Comparison of ENCODE assay signal across 15 cellular contexts in the genomic region with DNA sequence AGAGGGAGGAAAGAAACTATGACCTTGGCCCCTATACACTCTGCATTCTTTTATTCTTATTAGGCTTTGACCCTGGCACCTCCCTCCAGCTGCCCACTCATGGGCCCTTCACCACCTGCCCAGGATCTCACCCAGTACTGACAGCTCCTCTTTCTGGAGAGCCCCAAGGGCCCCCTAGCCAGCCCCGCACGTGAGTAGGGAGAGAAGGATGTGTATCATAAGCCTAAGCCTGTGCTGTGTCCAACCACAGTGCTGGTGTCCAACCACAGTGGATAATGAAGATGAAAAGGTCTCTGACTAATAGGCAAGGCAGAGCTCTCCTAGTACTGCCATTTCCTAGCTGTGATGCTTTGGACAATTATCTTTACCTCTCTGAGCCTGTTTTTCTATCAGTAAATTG. TPM values are rescaled to one million over a fixed set of nuclear protein-coding genes. Genes with fewer than 3 reads are reported as not detected.
DNase-seq lines count a peak whose midpoint lies in the region; ATAC-seq and TF ChIP-seq lines count a peak whose summit lies in the region.
"Had no signal": no experiment of that assay in that cellular context is flagged by ENCODE, and none has a peak within 500 bp of the region (broad histone marks: within the 10 kb centered on the region; RNA-seq: fewer than 3 reads in every experiment).

No MANE protein-coding gene starts in this region.

- peak; percentile 21 for ATAC-seq in esophagus mucosa
- ATAC-seq in stimulated activated effector memory CD8-positive, alpha-beta T cell treated with anti-CD3 and anti-CD28 coated beads, Interleukin-12 subunit alpha, Interleukin-12 subunit beta, amount 100 ng/mL, for 72 hours = peak; percentile 42

- no peak overlapping the region for H3K4me3 ChIP-seq in colonic mucosa
- no peak overlapping the region for H3K4me3 ChIP-seq in testis
- H3K4me3 ChIP-seq: BLaER1 had no signal

- H3K4me1 ChIP-seq in colonic mucosa (no peaks in the 10 kb centered on the region), testis (no peaks in the 10 kb centered on the region)
- H3K4me1 ChIP-seq: BLaER1 had no signal

- no peaks in the 10 kb centered on the region for H3K4me1 Mint-ChIP-seq in stimulated activated effector memory CD8-positive, alpha-beta T cell treated with anti-CD3 and anti-CD28 coated beads, Interleukin-12 subunit alpha, Interleukin-12 subunit beta, amount 100 ng/mL, for 72 hours
- H3K4me1 Mint-ChIP-seq: CD4-positive, CD25-positive, alpha-beta regulatory T cell had no signal

- intact Hi-C loops in colonic mucosa (cut with DNase I) = no loop called here
- intact Hi-C loops in testis (cut with DNase I; ENCODE audit: low total_unique reads) = no loop called here

- WGBS in testis, 2 donors = 72 to 79% methylated on average over 2 of the region's 2 CpGs

- H3K9me3 Mint-ChIP-seq in stimulated activated effector memory CD8-positive, alpha-beta T cell treated with anti-CD3 and anti-CD28 coated beads, Interleukin-12 subunit alpha, Interleukin-12 subunit beta, amount 100 ng/mL, for 72 hours = peaks cover 2% of the 10 kb centered on the region
- H3K9me3 Mint-ChIP-seq: CD4-positive, CD25-positive, alpha-beta regulatory T cell had no signal

- H3K27me3 ChIP-seq in colonic mucosa (peaks cover 5% of the 10 kb centered on the region), testis (no peaks in the 10 kb centered on the region)
- H3K27me3 ChIP-seq: BLaER1 had no signal

- DNase-seq in activated effector memory CD4-positive, alpha-beta T cell treated with anti-CD3 and anti-CD28 coated beads, Interleukin-2, amount 50 U/mL, for 16 hours = peak; percentile 50
- no peak for DNase-seq in activated effector memory CD4-positive, alpha-beta T cell treated with Interleukin-2 at 50 U/mL for 16 hours
- peak; percentile 33 for DNase-seq in LHCN-M2 (ENCODE audit: low read depth)
- DNase-seq in stimulated activated effector memory CD8-positive, alpha-beta T cell treated with anti-CD3 and anti-CD28 coated beads, Interleukin-12 subunit alpha, Interleukin-12 subunit beta, amount 100 ng/mL, for 72 hours (ENCODE audit: low spot score in 2 of 2) = no peak
- no peak for DNase-seq in NCI-H2227 (lab: John Stamatoyannopoulos, UW; ENCODE audit: unreplicated experiment)
- no peak for DNase-seq in colonic mucosa
- no peak for DNase-seq in testis
- DNase-seq: 8988T; AML-193; CD4-positive, CD25-positive, alpha-beta regulatory T cell; DMS53; GF-D8 had no signal

- H3K36me3 Mint-ChIP-seq in stimulated activated effector memory CD8-positive, alpha-beta T cell treated with anti-CD3 and anti-CD28 coated beads, Interleukin-12 subunit alpha, Interleukin-12 subunit beta, amount 100 ng/mL, for 72 hours = no peaks in the 10 kb centered on the region
- H3K36me3 Mint-ChIP-seq: CD4-positive, CD25-positive, alpha-beta regulatory T cell had no signal

- no peak overlapping the region for H3K9ac ChIP-seq in colonic mucosa (ENCODE audit: low read depth in 2 of 2, low read length in 2 of 2)
- H3K9ac ChIP-seq: BLaER1 had no signal

- H3K36me3 ChIP-seq in colonic mucosa (no peaks in the 10 kb centered on the region), testis (ENCODE audit: low read depth, missing control alignments) (no peaks in the 10 kb centered on the region)
- H3K36me3 ChIP-seq: BLaER1 had no signal

- H3K9me3 ChIP-seq in colonic mucosa (no peaks in the 10 kb centered on the region), testis (no peaks in the 10 kb centered on the region)

- TF ChIP-seq CTCF in colonic mucosa (IDR thresholded peaks at IDR 0.05) (no peak), testis (IDR thresholded peaks at IDR 0.05) (no peak)

- H3K27ac ChIP-seq in colonic mucosa (no peak overlapping the region), testis (no peak overlapping the region)
- H3K27ac ChIP-seq: BLaER1 had no signal

- no peak for TF ChIP-seq POLR2A in testis (IDR thresholded peaks at IDR 0.05)

- H3K27ac Mint-ChIP-seq in stimulated activated effector memory CD8-positive, alpha-beta T cell treated with anti-CD3 and anti-CD28 coated beads, Interleukin-12 subunit alpha, Interleukin-12 subunit beta, amount 100 ng/mL, for 72 hours = peak overlapping the region; percentile 44

- no peak overlapping the region for H3K4me3 Mint-ChIP-seq in stimulated activated effector memory CD8-positive, alpha-beta T cell treated with anti-CD3 and anti-CD28 coated beads, Interleukin-12 subunit alpha, Interleukin-12 subunit beta, amount 100 ng/mL, for 72 hours

RNA-seq across cellular contexts. Expression of a gene that starts 4.2 kb away (rescaled TPM):
- total RNA-seq in LHCN-M2 (2014; rRNA removed) (not detected in 2 replicates), esophagus mucosa (not detected), colonic mucosa (not detected), testis (10 to 100 TPM; 23.1 to 55.3 TPM)
- polyA plus RNA-seq in LHCN-M2 (2012) = not detected
- 71.0 TPM for polyA plus RNA-seq in testis (ENCODE audit: insufficient read depth, low read depth, low replicate concordance)
- total RNA-seq: CD4-positive, CD25-positive, alpha-beta regulatory T cell; HT1080 had no signal
- polyA plus RNA-seq: CD4-positive, CD25-positive, alpha-beta regulatory T cell had no signal

RNA-seq across cellular contexts. Expression of a gene that starts 4.6 kb away (rescaled TPM):
- total RNA-seq in LHCN-M2 (2014; rRNA removed) (not detected in 2 replicates), esophagus mucosa (not detected), colonic mucosa (not detected), testis (10 to 100 TPM; 33.6 to 68.4 TPM)
- polyA plus RNA-seq in LHCN-M2 (2012) = not detected
- 198 TPM for polyA plus RNA-seq in testis (ENCODE audit: insufficient read depth, low read depth, low replicate concordance)
- total RNA-seq: CD4-positive, CD25-positive, alpha-beta regulatory T cell; HT1080 had no signal
- polyA plus RNA-seq: CD4-positive, CD25-positive, alpha-beta regulatory T cell had no signal

RNA-seq across cellular contexts. Expression of a gene that starts 11.0 kb away (rescaled TPM):
- total RNA-seq in LHCN-M2 (2014; rRNA removed) (610 and 611 TPM in 2 replicates), esophagus mucosa (2,011 TPM), colonic mucosa (1,000 to 10,000 TPM; 1,710 to 2,039 TPM), testis (1,000 to 10,000 TPM in 1 of 2 donors, 100 to 1,000 TPM in 1; 869 to 1,199 TPM)
- polyA plus RNA-seq in LHCN-M2 (2012) = 4,801 TPM
- polyA plus RNA-seq in testis (ENCODE audit: insufficient read depth, low read depth, low replicate concordance) = 1,270 TPM

RNA-seq across cellular contexts. Expression of a gene that starts 28.0 kb away (rescaled TPM):
- 0.23 and 0.64 TPM in 2 replicates for total RNA-seq in LHCN-M2 (2014; rRNA removed)
- polyA plus RNA-seq in LHCN-M2 (2012) = 0.07 TPM
- 2.6 TPM for total RNA-seq in esophagus mucosa
- 1 to 10 TPM; 3.5 to 3.8 TPM for total RNA-seq in colonic mucosa
- total RNA-seq in testis = under 1 TPM in 1 of 2 donors, not detected in 1; 0.87 TPM
- 3.6 TPM for polyA plus RNA-seq in testis (ENCODE audit: insufficient read depth, low read depth, low replicate concordance)
- total RNA-seq: HT1080 had no signal

RNA-seq across cellular contexts. Expression of a gene that starts 33.9 kb away (rescaled TPM):
- 58.2 and 68.2 TPM in 2 replicates for total RNA-seq in LHCN-M2 (2014; rRNA removed)
- 42.9 TPM for polyA plus RNA-seq in LHCN-M2 (2012)
- 53.9 TPM for total RNA-seq in esophagus mucosa
- total RNA-seq in colonic mucosa = 10 to 100 TPM; 64.1 to 98.7 TPM
- total RNA-seq in testis = 10 to 100 TPM; 51.2 to 56.3 TPM
- 33.2 TPM for polyA plus RNA-seq in testis (ENCODE audit: insufficient read depth, low read depth, low replicate concordance)

Comparison
In these comparisons a context has a peak if more than half of its experiments do, and no peak if none do; other contexts are left out.
1. DNase-seq: peak in activated effector memory CD4-positive, alpha-beta T cell treated with anti-CD3 and anti-CD28 coated beads, Interleukin-2, amount 50 U/mL, for 16 hours (single experiment) and LHCN-M2 (single experiment); none in activated effector memory CD4-positive, alpha-beta T cell treated with Interleukin-2 at 50 U/mL for 16 hours (single experiment), stimulated activated effector memory CD8-positive, alpha-beta T cell treated with anti-CD3 and anti-CD28 coated beads, Interleukin-12 subunit alpha, Interleukin-12 subunit beta, amount 100 ng/mL, for 72 hours (0 of 2), NCI-H2227 (single experiment), colonic mucosa (single experiment) and testis (single experiment).
2. RNA of a gene that starts 4.2 kb away (total RNA-seq): 23.1 to 55.3 TPM in testis; not detected in LHCN-M2, not detected in esophagus mucosa (single experiment) and not detected in colonic mucosa; every median in the first group is over 10 times any median in the second.
3. RNA of a gene that starts 4.6 kb away (total RNA-seq): 33.6 to 68.4 TPM in testis; not detected in LHCN-M2, not detected in esophagus mucosa (single experiment) and not detected in colonic mucosa; every median in the first group is over 10 times any median in the second.